In genomic region chr16:70689035-70689969, GRCh38 we compare ENCODE assay signal across 13 cellular contexts. TPM values are rescaled to one million over a fixed set of nuclear protein-coding genes. Genes with fewer than 3 reads are reported as not detected.
A peak's percentile ranks its signal among the peaks of the same experiment; 100 is the strongest.
DNase-seq lines count a peak whose midpoint lies in the region; ATAC-seq and TF ChIP-seq lines count a peak whose summit lies in the region.
"Had no signal": no experiment of that assay in that cellular context is flagged by ENCODE, and none has a peak within 500 bp of the region (broad histone marks: within the 10 kb centered on the region; RNA-seq: fewer than 3 reads in every experiment).

No MANE protein-coding gene starts in this region.

- H3K4me1 Mint-ChIP-seq in activated naive CD4-positive, alpha-beta T cell treated with anti-CD3 and anti-CD28 coated beads, Interleukin-2, amount 10 ng/mL, durations not matched to agents 7 days and 5 days, result peaks cover 18% of the 10 kb centered on the region
- H3K4me1 Mint-ChIP-seq in activated naive CD4-positive, alpha-beta T cell treated with anti-CD3 and anti-CD28 coated beads for 36 hours (ENCODE audit: low read depth), result peaks cover 2% of the 10 kb centered on the region
- H3K4me1 Mint-ChIP-seq in osteocyte (ENCODE audit: unreplicated experiment), result peaks cover 77% of the 10 kb centered on the region

- no peak for TF ChIP-seq POLR2A in heart left ventricle (IDR thresholded peaks at IDR 0.05)

- H3K9me3 ChIP-seq in heart left ventricle (no peaks in the 10 kb centered on the region), aorta (ENCODE audit: control insufficient read depth, low read length) (no peaks in the 10 kb centered on the region), MM.1S (replicated peaks; ENCODE audit: insufficient read depth, low read length) (no peaks in the 10 kb centered on the region)

- no peak overlapping the region for H2AFZ ChIP-seq in MM.1S (ENCODE audit: low read length)

- no peak overlapping the region for H3K27ac Mint-ChIP-seq in activated naive CD4-positive, alpha-beta T cell treated with anti-CD3 and anti-CD28 coated beads, Interleukin-2, amount 10 ng/mL, durations not matched to agents 7 days and 5 days
- no peak overlapping the region for H3K27ac Mint-ChIP-seq in activated naive CD4-positive, alpha-beta T cell treated with anti-CD3 and anti-CD28 coated beads for 36 hours
- peak overlapping the region; percentile 75 for H3K27ac Mint-ChIP-seq in osteocyte (ENCODE audit: unreplicated experiment)

- no peaks in the 10 kb centered on the region for H3K9me2 ChIP-seq in MM.1S (replicated peaks; ENCODE audit: insufficient read depth, low read length)

- peaks cover 3% of the 10 kb centered on the region; the same call in 1 of the 2 replicates for H3F3A ChIP-seq in MM.1S (ENCODE audit: insufficient read depth, low read length)

- H3K4me1 ChIP-seq in heart left ventricle, result peaks cover 10 to 95% (median 81%) of the 10 kb centered on the region in 12 donors
- H3K4me1 ChIP-seq in aorta (ENCODE audit: control insufficient read depth in 1 of 2, insufficient read depth in 2 of 2, low read length in 2 of 2), result peaks cover 0 to 2% of the 10 kb centered on the region in 2 donors
- H3K4me1 ChIP-seq in MM.1S (ENCODE audit: low read length), result no peaks in the 10 kb centered on the region

- ATAC-seq in heart left ventricle, result peak in 2 of 4 donors; percentile 15 to 21
- ATAC-seq in aorta (ENCODE audit: low FRiP score), result no peak
- no peak for ATAC-seq in GM18517 (IDR thresholded peaks at IDR 0.05; ENCODE audit: unreplicated experiment)
- no peak for ATAC-seq in GM18868 (IDR thresholded peaks at IDR 0.05; ENCODE audit: unreplicated experiment)

- peaks cover 3% of the 10 kb centered on the region for H3K36me3 Mint-ChIP-seq in activated naive CD4-positive, alpha-beta T cell treated with anti-CD3 and anti-CD28 coated beads, Interleukin-2, amount 10 ng/mL, durations not matched to agents 7 days and 5 days
- no peaks in the 10 kb centered on the region for H3K36me3 Mint-ChIP-seq in activated naive CD4-positive, alpha-beta T cell treated with anti-CD3 and anti-CD28 coated beads for 36 hours (ENCODE audit: low read depth)
- H3K36me3 Mint-ChIP-seq in osteocyte (ENCODE audit: unreplicated experiment), result no peaks in the 10 kb centered on the region

- H3K4me3 ChIP-seq in heart left ventricle (no peak overlapping the region), aorta (ENCODE audit: low read length in 2 of 2) (no peak overlapping the region), MM.1S (ENCODE audit: low read length) (no peak overlapping the region)
- H3K4me3 ChIP-seq: SK-N-MC had no signal

- H3K27ac ChIP-seq in heart left ventricle (peak overlapping the region; percentile 67 to 98 (median 90)), aorta (ENCODE audit: low read depth in 1 of 2, low read length in 2 of 2) (peak overlapping the region in 1 of 2 donors; percentile 83), MM.1S (ENCODE audit: low read length) (no peak overlapping the region)
- H3K27ac ChIP-seq: SK-N-MC had no signal

- no peaks in the 10 kb centered on the region for H3K9me3 Mint-ChIP-seq in activated naive CD4-positive, alpha-beta T cell treated with anti-CD3 and anti-CD28 coated beads, Interleukin-2, amount 10 ng/mL, durations not matched to agents 7 days and 5 days
- no peaks in the 10 kb centered on the region for H3K9me3 Mint-ChIP-seq in activated naive CD4-positive, alpha-beta T cell treated with anti-CD3 and anti-CD28 coated beads for 36 hours
- no peaks in the 10 kb centered on the region for H3K9me3 Mint-ChIP-seq in osteocyte (ENCODE audit: unreplicated experiment)

- H3K36me3 ChIP-seq in heart left ventricle (no peaks in the 10 kb centered on the region), aorta (ENCODE audit: control insufficient read depth in 1 of 2, insufficient read depth in 2 of 2, low read length in 1 of 2) (no peaks in the 10 kb centered on the region), MM.1S (replicated peaks; ENCODE audit: insufficient read depth, low read length) (no peaks in the 10 kb centered on the region)

- no peaks in the 10 kb centered on the region for H3K79me2 ChIP-seq in MM.1S (ENCODE audit: low read length)

- DNase-seq in activated naive CD4-positive, alpha-beta T cell treated with anti-CD3 and anti-CD28 coated beads, Interleukin-2, amount 10 ng/mL, durations not matched to agents 7 days and 5 days, result peak; percentile 43
- no peak for DNase-seq in activated naive CD4-positive, alpha-beta T cell treated with anti-CD3 and anti-CD28 coated beads for 36 hours
- peak in 3 of 5 donors; percentile 59 to 77 (median 65) for DNase-seq in heart left ventricle
- no peak for DNase-seq in osteocyte (ENCODE audit: extremely low spot score, unreplicated experiment)
- DNase-seq in aorta, result peak; percentile 42 to 79
- DNase-seq in MM.1S, result no peak
- DNase-seq: activated CD4-positive, alpha-beta T cell treated with anti-CD3 and anti-CD28 coated beads, Interleukin-2, amount 50 U/mL, for 1 hour; activated naive CD4-positive, alpha-beta T cell treated with Interleukin-2 at 50 U/mL for 16 hours; cortex of kidney; NCI-H1048 had no signal

- H4K20me1 ChIP-seq in MM.1S (ENCODE audit: insufficient read depth, low read length), result no peaks in the 10 kb centered on the region

- peaks cover 30% of the 10 kb centered on the region for H3K27me3 Mint-ChIP-seq in activated naive CD4-positive, alpha-beta T cell treated with anti-CD3 and anti-CD28 coated beads, Interleukin-2, amount 10 ng/mL, durations not matched to agents 7 days and 5 days
- H3K27me3 Mint-ChIP-seq in activated naive CD4-positive, alpha-beta T cell treated with anti-CD3 and anti-CD28 coated beads for 36 hours (ENCODE audit: low read depth), result peaks cover 5% of the 10 kb centered on the region
- no peaks in the 10 kb centered on the region for H3K27me3 Mint-ChIP-seq in osteocyte (ENCODE audit: unreplicated experiment)

- intact Hi-C loops in activated naive CD4-positive, alpha-beta T cell treated with anti-CD3 and anti-CD28 coated beads for 36 hours (cut with micrococcal nuclease), result no loop called here
- intact Hi-C loops in heart left ventricle (cut with DNase I), result loop anchor here in 1 of 10 donors (5.0 kb wide), 1 partner anchor 48 kb away; no protein-coding TSS in a partner anchor
- intact Hi-C loops in aorta (cut with DNase I), result loop anchor here in 1 of 2 donors (5.0 kb wide), 2 partner anchors 48 to 63 kb away; no protein-coding TSS in a partner anchor

- TF ChIP-seq CTCF in heart left ventricle (IDR thresholded peaks at IDR 0.05), result no peak
- no peak for TF ChIP-seq CTCF in osteocyte (IDR thresholded peaks at IDR 0.05)
- TF ChIP-seq CTCF in MM.1S (IDR thresholded peaks at IDR 0.05; ENCODE audit: low read length), result no peak

- WGBS in heart left ventricle, 4 donors, result 82 to 84% (median 82%) methylated on average over 21 to 22 of the region's 22 CpGs
- 90 to 91% methylated on average over 22 of the region's 22 CpGs for WGBS in aorta, 2 donors

- no peak overlapping the region for H3K4me3 Mint-ChIP-seq in activated naive CD4-positive, alpha-beta T cell treated with anti-CD3 and anti-CD28 coated beads, Interleukin-2, amount 10 ng/mL, durations not matched to agents 7 days and 5 days
- no peak overlapping the region for H3K4me3 Mint-ChIP-seq in activated naive CD4-positive, alpha-beta T cell treated with anti-CD3 and anti-CD28 coated beads for 36 hours
- no peak overlapping the region for H3K4me3 Mint-ChIP-seq in osteocyte (ENCODE audit: unreplicated experiment)

- CTCF ChIA-PET in activated naive CD4-positive, alpha-beta T cell treated with anti-CD3 and anti-CD28 coated beads, Interleukin-2, amount 10 ng/mL, durations not matched to agents 7 days and 5 days (lab: Charles Lee), result interaction anchor here (6.1 kb wide), 1 partner anchor 81 kb away, joined by 37 read pairs; no protein-coding TSS in a partner anchor
- CTCF ChIA-PET in activated naive CD4-positive, alpha-beta T cell treated with anti-CD3 and anti-CD28 coated beads for 36 hours (lab: Charles Lee), result interaction anchor here (0.5 to 1.4 kb wide), 2 partner anchors 82 to 108 kb away, joined by 3 to 6 read pairs; no protein-coding TSS in a partner anchor

- H3K9ac ChIP-seq in MM.1S (ENCODE audit: low read length), result no peak overlapping the region

- peaks cover 0 to 5% (median 0%) of the 10 kb centered on the region in 9 donors for H3K27me3 ChIP-seq in heart left ventricle
- no peaks in the 10 kb centered on the region for H3K27me3 ChIP-seq in aorta (ENCODE audit: control insufficient read depth in 1 of 2, insufficient read depth in 2 of 2, low read length in 1 of 2)
- no peaks in the 10 kb centered on the region; the same call in 1 of the 2 replicates for H3K27me3 ChIP-seq in MM.1S (replicated peaks; ENCODE audit: insufficient read depth, low read length)

- H3K4me2 ChIP-seq in MM.1S (ENCODE audit: low read depth, low read length), result no peak overlapping the region

RNA-seq across cellular contexts. Expression of gene MTSS2, which starts 3.4 kb away (rescaled TPM):
- 1 to 10 TPM; 2.0 TPM for total RNA-seq in activated naive CD4-positive, alpha-beta T cell treated with anti-CD3 and anti-CD28 coated beads for 36 hours
- 10 to 100 TPM; 51.9 to 90.9 (median 72.2) TPM for total RNA-seq in heart left ventricle
- polyA plus RNA-seq in heart left ventricle, result 10 to 100 TPM; 58.8 to 97.1 TPM
- total RNA-seq in osteocyte, result 156 and 169 TPM in 2 replicates
- total RNA-seq in aorta, result 10 to 100 TPM; 65.7 to 87.4 TPM
- polyA plus RNA-seq in aorta, result 10 to 100 TPM; 22.0 to 33.4 TPM

RNA-seq across cellular contexts. Expression of gene IL34, which starts 42.9 kb away (rescaled TPM):
- total RNA-seq in activated naive CD4-positive, alpha-beta T cell treated with anti-CD3 and anti-CD28 coated beads for 36 hours, result not detected
- total RNA-seq in heart left ventricle (1 to 10 TPM in 8 of 9 donors, under 1 TPM in 1; 0.49 to 6.5 (median 2.7) TPM), osteocyte (12.7 and 14.3 TPM in 2 replicates), aorta (10 to 100 TPM; 14.2 to 21.9 TPM)
- polyA plus RNA-seq in heart left ventricle (1 to 10 TPM in 1 of 2 donors, under 1 TPM in 1; 0.82 to 2.3 TPM), aorta (10 to 100 TPM; 19.4 to 98.6 TPM)

Comparison
In these comparisons a context has a peak if more than half of its experiments do, and no peak if none do; other contexts are left out.
1. DNase-seq: peak in activated naive CD4-positive, alpha-beta T cell treated with anti-CD3 and anti-CD28 coated beads, Interleukin-2, amount 10 ng/mL, durations not matched to agents 7 days and 5 days (single experiment), heart left ventricle (3 of 5) and aorta (2 of 2); none in activated naive CD4-positive, alpha-beta T cell treated with anti-CD3 and anti-CD28 coated beads for 36 hours (single experiment), osteocyte (single experiment) and MM.1S (single experiment).
2. RNA of gene MTSS2, which starts 3.4 kb away (total RNA-seq): 156 to 169 TPM in osteocyte, 65.7 to 87.4 TPM in aorta and 51.9 to 90.9 TPM in heart left ventricle; 2.0 TPM in activated naive CD4-positive, alpha-beta T cell treated with anti-CD3 and anti-CD28 coated beads for 36 hours; every median in the first group is over 10 times any median in the second.